ENCODE assay signal across 8 cellular contexts in genomic region chr22:35150163-35151107, GRCh38.
A peak's percentile ranks its signal among the peaks of the same experiment; 100 is the strongest.
DNase-seq lines count a peak whose midpoint lies in the region; ATAC-seq lines count a peak whose summit lies in the region.

No MANE protein-coding gene starts in this region.

- H3K27me3 ChIP-seq in adipocyte (replicated peaks; ENCODE audit: control insufficient read depth, insufficient read depth, low read length): peaks cover 56% of the 10 kb centered on the region

- H3K36me3 ChIP-seq in adipocyte (ENCODE audit: control insufficient read depth, insufficient read depth, low read length, severe bottlenecking): no peaks in the 10 kb centered on the region

- H3K4me1 ChIP-seq in adipocyte (ENCODE audit: control insufficient read depth, insufficient read depth, low read length): no peaks in the 10 kb centered on the region

- DNase-seq in GDM1 (lab: John Stamatoyannopoulos, UW) (peak; percentile 15), SKM-1 treated with dmso at 0.1 percent for 144 hours (lab: John Stamatoyannopoulos, UW; ENCODE audit: unreplicated experiment) (peak; percentile 3), adipocyte (ENCODE audit: low read depth) (peak; percentile 57), hepatic stellate cell (ENCODE audit: low spot score) (peak; percentile 36)
- peak; percentile 35 to 64 for DNase-seq in stimulated activated CD4-positive, alpha-beta T cell treated with anti-CD3 and anti-CD28 coated beads, Interleukin-12 subunit alpha, Interleukin-12 subunit beta, amount 100 ng/mL, for 24 hours (ENCODE audit: low read depth in 2 of 2)

- no peak overlapping the region for H3K4me3 ChIP-seq in adipocyte (ENCODE audit: low read length)

- ATAC-seq in HG03354 (IDR thresholded peaks at IDR 0.05; ENCODE audit: poor library complexity, severe bottlenecking, unreplicated experiment) (peak; percentile 64), HG03097 (IDR thresholded peaks at IDR 0.05; ENCODE audit: low FRiP score, unreplicated experiment) (no peak), GM21515 (IDR thresholded peaks at IDR 0.05; ENCODE audit: unreplicated experiment) (no peak)

- H3K9me3 ChIP-seq in adipocyte (ENCODE audit: control insufficient read depth, low read length): no peaks in the 10 kb centered on the region

- no peak overlapping the region for H3K9ac ChIP-seq in adipocyte (ENCODE audit: low read length)

Comparison
In these comparisons a context has a peak if more than half of its experiments do, and no peak if none do; other contexts are left out.
1. DNase-seq: peak in every context shown above with its lines; median percentile 57 in adipocyte; 50 in stimulated activated CD4-positive, alpha-beta T cell treated with anti-CD3 and anti-CD28 coated beads, Interleukin-12 subunit alpha, Interleukin-12 subunit beta, amount 100 ng/mL, for 24 hours; 36 in hepatic stellate cell; 15 in GDM1; 3 in SKM-1 treated with dmso at 0.1 percent for 144 hours.